In the genomic region with DNA sequence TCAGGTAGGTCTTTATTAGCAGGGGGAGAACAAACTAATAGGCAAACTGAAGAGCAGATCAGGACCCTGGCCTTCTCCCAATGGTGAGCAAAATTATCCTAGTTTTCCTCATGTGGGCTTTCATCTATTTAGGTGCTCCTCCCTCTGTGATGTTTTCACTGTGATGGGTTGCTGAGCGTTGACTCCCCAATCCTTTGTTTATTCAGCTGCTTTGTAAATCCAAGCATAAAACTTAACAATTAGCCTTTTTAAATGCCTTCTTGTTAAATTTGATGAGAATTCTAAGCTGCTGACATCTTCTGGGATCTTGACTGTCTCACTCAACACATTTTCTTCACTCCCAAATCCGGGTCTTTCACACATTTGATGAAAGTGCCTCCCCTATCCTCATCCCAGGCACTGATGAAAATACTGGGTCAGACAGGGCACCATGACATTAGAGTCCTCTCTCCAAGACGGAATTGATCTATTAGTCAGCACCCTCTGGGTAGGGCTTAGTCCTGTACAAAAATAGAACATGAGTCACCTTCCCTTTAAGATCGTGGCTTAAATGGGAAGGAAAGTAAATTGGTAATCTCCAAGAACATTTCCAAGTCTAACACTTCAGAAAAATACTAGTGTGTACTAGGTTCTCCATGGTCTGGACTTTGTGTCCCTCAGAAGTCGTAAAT, we compare ENCODE assay signal across 13 cellular contexts.
DNase-seq lines count a peak whose midpoint lies in the region; ATAC-seq, FAIRE-seq and TF ChIP-seq lines count a peak whose summit lies in the region.
"Had no signal": no experiment of that assay in that cellular context is flagged by ENCODE, and none has a peak within 500 bp of the region (broad histone marks: within the 10 kb centered on the region; RNA-seq: fewer than 3 reads in every experiment).

No MANE protein-coding gene starts in this region.

- peak; percentile 79 for FAIRE-seq in RCC 7860 (lab: Jason Lieb, UNC)
- FAIRE-seq: GM18507 had no signal

- peak; percentile 87 for ATAC-seq in esophagus mucosa
- peak; percentile 51 for ATAC-seq in omental fat pad (ENCODE audit: low FRiP score)
- ATAC-seq in GM19455 (IDR thresholded peaks at IDR 0.05; ENCODE audit: unreplicated experiment): no peak

- no peak for TF ChIP-seq CTCF in omental fat pad (IDR thresholded peaks at IDR 0.05)

- DNase-seq in H4 (ENCODE audit: low spot score) (peak; percentile 5), RCC 7860 (ENCODE audit: low spot score) (peak; percentile 72), omental fat pad (ENCODE audit: low spot score) (no peak), HUDEP-2 (lab: John Stamatoyannopoulos, UW; ENCODE audit: unreplicated experiment in 76 of 76) (no peak), cortex of kidney (lab: John Stamatoyannopoulos, UW) (no peak), NCI-H526 (lab: John Stamatoyannopoulos, UW) (no peak)
- DNase-seq: activated effector memory CD4-positive, alpha-beta T cell treated with Interleukin-2 at 50 U/mL for 16 hours; dermis blood vessel endothelial cell; SK-N-SH; stimulated activated CD8-positive, alpha-beta memory T cell treated with anti-CD3 and anti-CD28 coated beads, Interleukin-4, amount 100 ng/mL, for 48 hours had no signal

Comparison
In these comparisons a context has a peak if more than half of its experiments do, and no peak if none do; other contexts are left out.
1. DNase-seq: peak in H4 (single experiment) and RCC 7860 (single experiment); none in omental fat pad (single experiment), HUDEP-2 (0 of 76), cortex of kidney (single experiment) and NCI-H526 (0 of 2).